Comparison of ENCODE assay signal across 13 cellular contexts in the genomic region with DNA sequence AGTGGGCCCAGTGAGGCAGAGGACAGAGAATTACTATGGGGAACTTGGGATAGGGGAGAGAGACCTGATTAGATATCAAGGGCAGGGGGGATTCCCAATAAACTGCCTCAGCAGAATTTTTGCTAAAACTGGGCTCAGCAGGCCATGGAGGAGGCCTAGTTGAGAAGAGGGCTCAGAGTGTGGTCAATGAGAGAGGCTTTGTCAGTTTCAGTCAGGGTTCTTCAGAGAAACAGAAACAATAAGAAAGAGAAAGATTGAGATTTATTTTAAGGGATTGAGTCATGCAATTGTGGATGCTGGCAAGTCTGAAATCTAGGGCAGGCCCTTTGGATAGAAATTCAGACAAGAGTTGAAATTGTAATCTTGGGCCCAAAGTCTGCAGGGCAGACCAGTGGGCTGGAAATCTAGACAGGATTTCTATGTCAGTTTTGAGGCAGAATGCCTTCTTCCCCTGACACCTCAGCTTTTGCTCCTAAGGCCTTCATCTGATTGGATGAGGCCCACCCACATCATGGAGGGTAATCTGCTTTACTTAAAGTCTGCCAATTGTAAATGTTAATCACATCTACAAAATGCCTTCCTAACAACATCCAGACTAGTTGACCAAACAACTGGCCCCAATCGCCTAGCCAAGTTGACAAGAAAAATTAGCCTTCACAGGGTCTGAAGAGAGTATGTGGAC. TPM values are rescaled to one million over a fixed set of nuclear protein-coding genes. Genes with fewer than 3 reads are reported as not detected.
DNase-seq lines count a peak whose midpoint lies in the region; ATAC-seq and TF ChIP-seq lines count a peak whose summit lies in the region.
"Had no signal": no experiment of that assay in that cellular context is flagged by ENCODE, and none has a peak within 500 bp of the region (broad histone marks: within the 10 kb centered on the region; RNA-seq: fewer than 3 reads in every experiment).

No MANE protein-coding gene starts in this region.

- H2BK5ac ChIP-seq in H9 (ENCODE audit: insufficient read length, low read length): no peak overlapping the region

- no peak overlapping the region for H3K23ac ChIP-seq in H9 (ENCODE audit: insufficient read length, low read depth, low read length)

- WGBS in H9 (ENCODE audit: extremely low coverage, insufficient read length, low lambda C conversion rate): no CpG with 5 or more reads among the region's 1 CpG

- H3K4me1 ChIP-seq in HEK293 (ENCODE audit: control insufficient read depth, insufficient read depth, low read length) (no peaks in the 10 kb centered on the region), H9 (ENCODE audit: insufficient read depth, low read length) (peaks cover 14% of the 10 kb centered on the region)
- H3K4me1 ChIP-seq: vagina had no signal

- no peak overlapping the region for H3K9ac ChIP-seq in H9 (ENCODE audit: extremely low read depth, insufficient read length, low read length)

- no peak overlapping the region for H3K4me2 ChIP-seq in H9 (ENCODE audit: insufficient read depth, insufficient read length, low read length)

- peak; percentile 55 to 61 for ATAC-seq in activated T-cell treated with anti-CD3 and anti-CD28 coated beads, Interleukin-2, amount 50 U/mL, for 4 hours
- peak; percentile 66 for ATAC-seq in HG03521 (IDR thresholded peaks at IDR 0.05; ENCODE audit: unreplicated experiment)
- ATAC-seq: left lobe of liver had no signal

- H3K27me3 ChIP-seq in H9 (ENCODE audit: insufficient read depth, low read length): no peaks in the 10 kb centered on the region
- H3K27me3 ChIP-seq: vagina had no signal

- H3K9me3 Mint-ChIP-seq in activated T-cell treated with anti-CD3 and anti-CD28 coated beads, Interleukin-2, amount 50 U/mL, for 4 hours: no peaks in the 10 kb centered on the region
- H3K9me3 Mint-ChIP-seq in H9: no peaks in the 10 kb centered on the region

- H4K8ac ChIP-seq in H9 (replicated peaks; ENCODE audit: insufficient read length, low read depth, low read length): no peak overlapping the region

- no peaks in the 10 kb centered on the region for H3K36me3 Mint-ChIP-seq in activated T-cell treated with anti-CD3 and anti-CD28 coated beads, Interleukin-2, amount 50 U/mL, for 4 hours (ENCODE audit: insufficient read depth)
- H3K36me3 Mint-ChIP-seq in H9 (ENCODE audit: insufficient read depth in 1 of 3, low read depth in 3 of 3): no peaks in the 10 kb centered on the region

- no peak overlapping the region for H3K56ac ChIP-seq in H9 (ENCODE audit: insufficient read length, low read depth, low read length)

- no peak overlapping the region for H2BK15ac ChIP-seq in H9 (ENCODE audit: low read depth, low read length)

- H4K20me1 ChIP-seq in H9 (ENCODE audit: control insufficient read depth, insufficient read depth, insufficient read length): no peaks in the 10 kb centered on the region

- TF ChIP-seq CTCF in HEK293 (tag by site-specific recombination; IDR thresholded peaks at IDR 0.05) (no peak), H9 (conservative IDR thresholded peaks at IDR 0.05) (no peak)

- peaks cover 7% of the 10 kb centered on the region for H3K4me1 Mint-ChIP-seq in activated T-cell treated with anti-CD3 and anti-CD28 coated beads, Interleukin-2, amount 50 U/mL, for 4 hours (ENCODE audit: low read depth)
- H3K4me1 Mint-ChIP-seq in H9: peaks cover 14 to 16% of the 10 kb centered on the region in 2 experiments

- H3K27me3 Mint-ChIP-seq in activated T-cell treated with anti-CD3 and anti-CD28 coated beads, Interleukin-2, amount 50 U/mL, for 4 hours (ENCODE audit: low read depth): peaks cover 3% of the 10 kb centered on the region
- no peaks in the 10 kb centered on the region for H3K27me3 Mint-ChIP-seq in H9 (ENCODE audit: low read depth)

- H3K36me3 ChIP-seq in HEK293 (ENCODE audit: control insufficient read depth in 2 of 2, insufficient read depth in 1 of 2, low read length in 2 of 2): no peaks in the 10 kb centered on the region
- H3K36me3 ChIP-seq: vagina had no signal

- no peak overlapping the region for H2BK12ac ChIP-seq in H9 (ENCODE audit: insufficient read length, low read depth, low read length)

- H2BK20ac ChIP-seq in H9 (ENCODE audit: low read depth, low read length, poor library complexity, severe bottlenecking): no peak overlapping the region

- H3K27ac ChIP-seq in HEK293 (ENCODE audit: extremely low read depth, low read depth, low read length): no peak overlapping the region
- H3K27ac ChIP-seq in H9 (ENCODE audit: insufficient read length, low read depth, low read length): no peak overlapping the region
- H3K27ac ChIP-seq: vagina had no signal

- no peak overlapping the region for H3K27ac Mint-ChIP-seq in H9

- no peak overlapping the region for H2AK5ac ChIP-seq in H9 (ENCODE audit: insufficient read length, low read length)

- no peaks in the 10 kb centered on the region for H3K79me2 ChIP-seq in H9 (ENCODE audit: insufficient read depth, low read length)

- no peak overlapping the region for H3K4me3 Mint-ChIP-seq in activated T-cell treated with anti-CD3 and anti-CD28 coated beads, Interleukin-2, amount 50 U/mL, for 4 hours
- no peak overlapping the region for H3K4me3 Mint-ChIP-seq in H9

- H2AFZ ChIP-seq in H9 (ENCODE audit: low read length): no peak overlapping the region

- no peak overlapping the region for H3K14ac ChIP-seq in H9 (ENCODE audit: insufficient read depth, low read length)

- H3K23me2 ChIP-seq in H9 (ENCODE audit: insufficient read length, low read depth, low read length, poor library complexity, severe bottlenecking): no peaks in the 10 kb centered on the region

- H3K79me1 ChIP-seq in H9 (ENCODE audit: insufficient read depth, low read depth, low read length, poor library complexity, severe bottlenecking): no peaks in the 10 kb centered on the region

- no peak overlapping the region for H3K4me3 ChIP-seq in HEK293 (ENCODE audit: low read depth, low read length)
- H3K4me3 ChIP-seq: vagina had no signal

- no peak overlapping the region for H3T11ph ChIP-seq in H9 (ENCODE audit: low read length)

- no peak overlapping the region for H3K18ac ChIP-seq in H9 (ENCODE audit: insufficient read length, low read depth, low read length)

- H4K5ac ChIP-seq in H9 (ENCODE audit: insufficient read length, low read depth, low read length): no peak overlapping the region

- POLR2A ChIA-PET in HEK293 (lab: Yijun Ruan, JAX): no interaction called here

- no peak for DNase-seq in activated T-cell treated with anti-CD3 and anti-CD28 coated beads, Interleukin-2, amount 50 U/mL, for 4 hours
- DNase-seq in activated T-cell treated with anti-CD3 and anti-CD28 coated beads for 4 hours: no peak
- peak; percentile 11 for DNase-seq in stromal cell of bone marrow (ENCODE audit: low read depth)
- DNase-seq in NCI-H146 (lab: John Stamatoyannopoulos, UW): no peak
- no peak for DNase-seq in CD1c-positive myeloid dendritic cell (ENCODE audit: extremely low spot score)
- DNase-seq in H9: no peak
- DNase-seq: SHP77 had no signal

- no peak overlapping the region for H3K4ac ChIP-seq in H9 (ENCODE audit: low read depth, low read length)

- H2BK120ac ChIP-seq in H9 (ENCODE audit: low read depth, low read length, poor library complexity, severe bottlenecking): no peak overlapping the region

- H4K91ac ChIP-seq in H9 (ENCODE audit: insufficient read length, low read depth, low read length): no peak overlapping the region

- H3K9me3 ChIP-seq in HEK293 (ENCODE audit: control insufficient read depth, insufficient read depth, low read depth, low read length) (no peaks in the 10 kb centered on the region), H9 (ENCODE audit: control insufficient read depth, low read depth, low read length) (no peaks in the 10 kb centered on the region)
- H3K9me3 ChIP-seq: vagina had no signal

- CTCF ChIA-PET in HEK293 (lab: Yijun Ruan, JAX): no interaction called here

TF ChIP-seq in HEK293, 187 proteins besides CTCF, POLR2A, EP300 and RAD21:
- no peak for TF ChIP-seq ZNF830 (tag by site-specific recombination; IDR thresholded peaks at IDR 0.05; ENCODE audit: low read depth)
- TF ChIP-seq ZNF514 (tag by site-specific recombination; IDR thresholded peaks at IDR 0.05): no peak
- TF ChIP-seq ZNF10 (tag by site-specific recombination; IDR thresholded peaks at IDR 0.05): peak; percentile 66; the same call in 1 of the 2 replicates
- TF ChIP-seq ZNF302 (tag by site-specific recombination; IDR thresholded peaks at IDR 0.05; ENCODE audit: low read depth): no peak

RNA-seq across cellular contexts. Expression of gene CCSER2, which starts 33.5 kb away (rescaled TPM):
- 10 to 100 TPM; 37.1 to 42.0 (median 40.9) TPM for total RNA-seq in activated T-cell treated with anti-CD3 and anti-CD28 coated beads, Interleukin-2, amount 50 U/mL, for 4 hours
- 20.9 and 22.2 TPM in 2 replicates for total RNA-seq in H9 (2021)

RNA-seq across cellular contexts. Expression of gene RGR, which starts 50.1 kb away (rescaled TPM):
- total RNA-seq in activated T-cell treated with anti-CD3 and anti-CD28 coated beads, Interleukin-2, amount 50 U/mL, for 4 hours: not detected
- total RNA-seq in H9 (2021): not detected in 2 replicates
- total RNA-seq: fibroblast of villous mesenchyme, left lobe of liver, pulmonary artery endothelial cell, vagina had no signal

RNA-seq across cellular contexts. Expression of gene LRIT1, which starts 53.6 kb away (rescaled TPM):
- not detected for total RNA-seq in activated T-cell treated with anti-CD3 and anti-CD28 coated beads, Interleukin-2, amount 50 U/mL, for 4 hours
- not detected in 2 replicates for total RNA-seq in H9 (2021)
- total RNA-seq: fibroblast of villous mesenchyme, left lobe of liver, pulmonary artery endothelial cell, vagina had no signal
